1 cellular context compared by ENCODE assay signal in genomic region chr11:65502852-65503603, GRCh38.
A peak's percentile ranks its signal among the peaks of the same experiment; 100 is the strongest.
TF ChIP-seq lines count a peak whose summit lies in the region.

No MANE protein-coding gene starts in this region.

TF ChIP-seq in GM12878, 131 proteins besides CTCF, POLR2A, EP300 and RAD21 (continued from another document):
- TF ChIP-seq MYB (IDR thresholded peaks at IDR 0.05; ENCODE audit: borderline replicate concordance, low read depth, low read length): peak; percentile 76; the same call in 1 of the 2 replicates
- peak; percentile 96 for TF ChIP-seq POU2F2 (IDR thresholded peaks at IDR 0.05; ENCODE audit: borderline replicate concordance, low read depth, low read length)
- TF ChIP-seq ZBTB4 (CRISPR knock-in tag; IDR thresholded peaks at IDR 0.05): peak; percentile 92
- no peak for TF ChIP-seq TAF1 (IDR thresholded peaks at IDR 0.05; ENCODE audit: borderline replicate concordance, low read depth, low read length)
- peak; percentile 86; the same call in 1 of the 2 replicates for TF ChIP-seq CHD1 (IDR thresholded peaks at IDR 0.05; ENCODE audit: low read depth, low read length)
- no peak for TF ChIP-seq CREM (IDR thresholded peaks at IDR 0.05; ENCODE audit: low read depth)
- TF ChIP-seq BACH1 (IDR thresholded peaks at IDR 0.05; ENCODE audit: borderline replicate concordance): peak; percentile 94
- 0 out of 2 replicates have a peak, but pooled peaks have one; percentile 21 for TF ChIP-seq ASH2L (IDR thresholded peaks at IDR 0.05; ENCODE audit: borderline replicate concordance, low read depth)
- no peak for TF ChIP-seq CEBPZ (IDR thresholded peaks at IDR 0.05; ENCODE audit: low read depth, low read length)
- no peak for TF ChIP-seq FOS (IDR thresholded peaks at IDR 0.05; ENCODE audit: borderline replicate concordance, extremely low read depth, insufficient read length)
- TF ChIP-seq CBX3 (IDR thresholded peaks at IDR 0.05; ENCODE audit: borderline replicate concordance, low read depth): no peak
- TF ChIP-seq BCL11A (IDR thresholded peaks at IDR 0.05; ENCODE audit: low read depth, low read length): peak; percentile 52; the same call in 1 of the 2 replicates
- TF ChIP-seq ATF2 (IDR thresholded peaks at IDR 0.05; ENCODE audit: low read length): peak; percentile 47; the same call in 1 of the 2 replicates
- no peak for TF ChIP-seq PKNOX1 (IDR thresholded peaks at IDR 0.05)
- TF ChIP-seq SMAD5 (IDR thresholded peaks at IDR 0.05; ENCODE audit: low read depth): peak; percentile 87
- TF ChIP-seq SMAD1 (IDR thresholded peaks at IDR 0.05; ENCODE audit: low read depth, partially characterized antibody): peak; percentile 93
- peak; percentile 92 for TF ChIP-seq HDAC6 (IDR thresholded peaks at IDR 0.05; ENCODE audit: unreplicated experiment)
- peak; percentile 89 for TF ChIP-seq LARP7 (IDR thresholded peaks at IDR 0.05)
- no peak for TF ChIP-seq ZNF274 (IDR thresholded peaks at IDR 0.05; ENCODE audit: insufficient read depth, insufficient read length)
- TF ChIP-seq STAT1 (conservative IDR thresholded peaks at IDR 0.05): no peak
- TF ChIP-seq ZNF207 (IDR thresholded peaks at IDR 0.05; ENCODE audit: borderline replicate concordance): no peak
